Comparison of ENCODE assay signal across 2 cellular contexts in the genomic region with DNA sequence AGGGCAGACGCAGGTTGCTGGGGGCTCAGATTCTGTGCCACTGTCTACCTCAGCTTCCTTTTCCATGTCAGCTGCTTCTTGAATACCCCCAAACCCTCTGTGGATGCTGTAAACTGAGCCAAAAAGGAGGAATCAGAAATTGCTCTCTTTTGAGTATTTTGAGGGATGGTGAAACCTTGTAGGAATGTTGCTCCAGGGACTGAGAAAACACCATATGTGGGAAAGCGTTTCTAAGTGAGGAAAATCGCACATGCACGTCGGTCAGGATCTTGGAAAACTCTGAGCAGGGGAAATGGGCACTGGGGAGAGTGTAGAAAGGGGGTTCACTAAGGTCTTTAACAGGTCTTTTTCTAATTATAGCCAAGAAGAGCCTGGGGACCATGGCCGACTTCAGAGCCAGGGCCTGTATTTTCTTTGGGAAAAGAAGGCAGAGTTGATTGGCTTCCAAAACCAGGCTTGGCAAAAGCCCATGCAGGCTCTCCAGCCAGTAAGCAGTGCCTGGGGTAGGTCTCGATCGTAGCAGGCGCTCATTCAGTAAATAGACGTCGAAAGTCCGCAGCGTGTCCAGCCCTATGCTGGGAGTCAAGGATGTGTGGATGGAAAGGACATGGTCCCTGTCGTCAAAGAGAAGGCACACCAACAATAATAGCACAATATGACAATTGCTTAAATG.
TF ChIP-seq lines count a peak whose summit lies in the region.

No MANE protein-coding gene starts in this region.

TF ChIP-seq in IMR-90, 13 proteins besides CTCF, POLR2A, EP300 and RAD21:
- no peak for TF ChIP-seq RFX5 (IDR thresholded peaks at IDR 0.05; ENCODE audit: low read depth, low read length)
- TF ChIP-seq MXI1 (IDR thresholded peaks at IDR 0.05; ENCODE audit: borderline replicate concordance, low read depth, low read length), result no peak
- no peak for TF ChIP-seq MAFK (IDR thresholded peaks at IDR 0.05; ENCODE audit: low read depth, low read length)
- TF ChIP-seq, protein P1, sequence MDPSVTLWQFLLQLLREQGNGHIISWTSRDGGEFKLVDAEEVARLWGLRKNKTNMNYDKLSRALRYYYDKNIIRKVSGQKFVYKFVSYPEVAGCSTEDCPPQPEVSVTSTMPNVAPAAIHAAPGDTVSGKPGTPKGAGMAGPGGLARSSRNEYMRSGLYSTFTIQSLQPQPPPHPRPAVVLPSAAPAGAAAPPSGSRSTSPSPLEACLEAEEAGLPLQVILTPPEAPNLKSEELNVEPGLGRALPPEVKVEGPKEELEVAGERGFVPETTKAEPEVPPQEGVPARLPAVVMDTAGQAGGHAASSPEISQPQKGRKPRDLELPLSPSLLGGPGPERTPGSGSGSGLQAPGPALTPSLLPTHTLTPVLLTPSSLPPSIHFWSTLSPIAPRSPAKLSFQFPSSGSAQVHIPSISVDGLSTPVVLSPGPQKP (IDR thresholded peaks at IDR 0.05; ENCODE audit: borderline replicate concordance, low read depth, low read length), result no peak
- TF ChIP-seq MAZ (IDR thresholded peaks at IDR 0.05; ENCODE audit: borderline replicate concordance, low read depth, low read length), result no peak
- no peak for TF ChIP-seq BHLHE40 (IDR thresholded peaks at IDR 0.05; ENCODE audit: low read depth, low read length)
- TF ChIP-seq FOS (IDR thresholded peaks at IDR 0.05; ENCODE audit: low read depth, low read length), result no peak

TF ChIP-seq in HEK293T, 16 proteins besides CTCF, POLR2A, EP300 and RAD21:
- TF ChIP-seq ZNF384 (IDR thresholded peaks at IDR 0.05) (no peak), ARNT (IDR thresholded peaks at IDR 0.05) (no peak), FOXK2 (IDR thresholded peaks at IDR 0.05) (no peak), BHLHE40 (IDR thresholded peaks at IDR 0.05; ENCODE audit: borderline replicate concordance) (no peak), FOXM1 (IDR thresholded peaks at IDR 0.05; ENCODE audit: borderline replicate concordance) (no peak), FOXA1 (IDR thresholded peaks at IDR 0.05) (no peak)
TF ChIP-seq in HEK293T: peak in this region for 0.
